22 cellular contexts compared by ENCODE assay signal in genomic region chr10:80183436-80183835, GRCh38. TPM values are rescaled to one million over a fixed set of nuclear protein-coding genes. Genes with fewer than 3 reads are reported as not detected.
"Had no signal": no experiment of that assay in that cellular context is flagged by ENCODE, and none has a peak within 500 bp of the region (broad histone marks: within the 10 kb centered on the region; RNA-seq: fewer than 3 reads in every experiment).

No MANE protein-coding gene starts in this region.

- H3K27me3 Mint-ChIP-seq: activated CD4-positive, alpha-beta T cell treated with anti-CD3 and anti-CD28 coated beads, Interleukin-2, amount 10 ng/mL, durations not matched to agents 7 days and 5 days; activated naive CD4-positive, alpha-beta T cell treated with anti-CD3 and anti-CD28 coated beads, Interleukin-2, amount 10 ng/mL, durations not matched to agents 7 days and 5 days; activated naive CD8-positive, alpha-beta T cell treated with anti-CD3 and anti-CD28 coated beads, Interleukin-2, amount 50 U/mL, for 24 hours; central memory CD8-positive, alpha-beta T cell; stimulated activated naive CD8-positive, alpha-beta T cell treated with anti-CD3 and anti-CD28 coated beads, Interleukin-15, Interleukin-2, amounts not matched to agents 100 ng/mL and 50 ng/mL, for 24 hours; type B pancreatic cell had no signal

- ATAC-seq: activated CD8-positive, alpha-beta T cell treated with anti-CD3 and anti-CD28 coated beads, Interleukin-2, amount 10 ng/mL, durations not matched to agents 7 days and 5 days; activated naive CD8-positive, alpha-beta T cell treated with anti-CD3 and anti-CD28 coated beads, Interleukin-2, amount 50 U/mL, for 24 hours; activated T-cell treated with anti-CD3 and anti-CD28 coated beads, Interleukin-2, amount 50 U/mL, for 4 hours; lower lobe of right lung had no signal

- H3K27ac Mint-ChIP-seq: activated CD4-positive, alpha-beta T cell treated with anti-CD3 and anti-CD28 coated beads, Interleukin-2, amount 10 ng/mL, durations not matched to agents 7 days and 5 days; activated naive CD4-positive, alpha-beta T cell treated with anti-CD3 and anti-CD28 coated beads, Interleukin-2, amount 10 ng/mL, durations not matched to agents 7 days and 5 days; activated naive CD8-positive, alpha-beta T cell treated with anti-CD3 and anti-CD28 coated beads, Interleukin-2, amount 50 U/mL, for 24 hours; nephron; stimulated activated naive CD8-positive, alpha-beta T cell treated with anti-CD3 and anti-CD28 coated beads, Interleukin-15, Interleukin-2, amounts not matched to agents 100 ng/mL and 50 ng/mL, for 24 hours; type B pancreatic cell had no signal

- H3K27ac ChIP-seq: brain microvascular endothelial cell, coronary artery, lower lobe of right lung, suprapubic skin had no signal

- H3K4me3 ChIP-seq: coronary artery, lower lobe of right lung, suprapubic skin had no signal

- H3K9ac ChIP-seq: SK-N-SH had no signal

- H3K9me3 ChIP-seq: lower lobe of right lung, SK-N-SH, suprapubic skin had no signal

- H3K4me3 Mint-ChIP-seq: activated CD4-positive, alpha-beta T cell treated with anti-CD3 and anti-CD28 coated beads, Interleukin-2, amount 10 ng/mL, durations not matched to agents 7 days and 5 days; activated CD8-positive, alpha-beta T cell treated with anti-CD3 and anti-CD28 coated beads, Interleukin-2, amount 10 ng/mL, durations not matched to agents 7 days and 5 days; activated naive CD4-positive, alpha-beta T cell treated with anti-CD3 and anti-CD28 coated beads, Interleukin-2, amount 10 ng/mL, durations not matched to agents 7 days and 5 days; activated naive CD8-positive, alpha-beta T cell treated with anti-CD3 and anti-CD28 coated beads, Interleukin-2, amount 50 U/mL, for 24 hours; activated T-cell treated with anti-CD3 and anti-CD28 coated beads, Interleukin-2, amount 50 U/mL, for 4 hours; central memory CD8-positive, alpha-beta T cell; nephron; stimulated activated naive CD8-positive, alpha-beta T cell treated with anti-CD3 and anti-CD28 coated beads, Interleukin-15, Interleukin-2, amounts not matched to agents 100 ng/mL and 50 ng/mL, for 24 hours; type B pancreatic cell had no signal

- H3K27me3 ChIP-seq: brain microvascular endothelial cell, suprapubic skin had no signal

- DNase-seq: activated CD4-positive, alpha-beta T cell treated with anti-CD3 and anti-CD28 coated beads, Interleukin-2, amount 10 ng/mL, durations not matched to agents 7 days and 5 days; activated CD4-positive, CD25-positive, alpha-beta regulatory T cell; activated CD8-positive, alpha-beta T cell treated with anti-CD3 and anti-CD28 coated beads, Interleukin-2, amount 10 ng/mL, durations not matched to agents 7 days and 5 days; activated effector memory CD4-positive, alpha-beta T cell treated with Interleukin-2 at 50 U/mL for 16 hours; activated naive CD4-positive, alpha-beta T cell treated with anti-CD3 and anti-CD28 coated beads, Interleukin-2, amount 10 ng/mL, durations not matched to agents 7 days and 5 days; activated naive CD8-positive, alpha-beta T cell treated with anti-CD3 and anti-CD28 coated beads, Interleukin-2, amount 50 U/mL, for 24 hours; activated T-cell treated with anti-CD3 and anti-CD28 coated beads, Interleukin-2, amount 50 U/mL, for 4 hours; anterior cingulate cortex; brain microvascular endothelial cell; erythroblast; foreskin melanocyte; lower lobe of right lung; midbrain; occipital lobe; retina; SK-N-SH had no signal

- H3K9me3 Mint-ChIP-seq: activated CD4-positive, alpha-beta T cell treated with anti-CD3 and anti-CD28 coated beads, Interleukin-2, amount 10 ng/mL, durations not matched to agents 7 days and 5 days; activated naive CD4-positive, alpha-beta T cell treated with anti-CD3 and anti-CD28 coated beads, Interleukin-2, amount 10 ng/mL, durations not matched to agents 7 days and 5 days; activated naive CD8-positive, alpha-beta T cell treated with anti-CD3 and anti-CD28 coated beads, Interleukin-2, amount 50 U/mL, for 24 hours; activated T-cell treated with anti-CD3 and anti-CD28 coated beads, Interleukin-2, amount 50 U/mL, for 4 hours; central memory CD8-positive, alpha-beta T cell; nephron; stimulated activated naive CD8-positive, alpha-beta T cell treated with anti-CD3 and anti-CD28 coated beads, Interleukin-15, Interleukin-2, amounts not matched to agents 100 ng/mL and 50 ng/mL, for 24 hours; type B pancreatic cell had no signal

RNA-seq across cellular contexts. Expression of gene PLAC9, which starts 50.9 kb away (rescaled TPM):
- total RNA-seq: activated CD4-positive, alpha-beta T cell treated with anti-CD3 and anti-CD28 coated beads, Interleukin-2, amount 10 ng/mL, durations not matched to agents 7 days and 5 days; activated CD8-positive, alpha-beta T cell treated with anti-CD3 and anti-CD28 coated beads, Interleukin-2, amount 10 ng/mL, durations not matched to agents 7 days and 5 days; activated T-cell treated with anti-CD3 and anti-CD28 coated beads, Interleukin-2, amount 50 U/mL, for 4 hours had no signal
